In the genomic region with DNA sequence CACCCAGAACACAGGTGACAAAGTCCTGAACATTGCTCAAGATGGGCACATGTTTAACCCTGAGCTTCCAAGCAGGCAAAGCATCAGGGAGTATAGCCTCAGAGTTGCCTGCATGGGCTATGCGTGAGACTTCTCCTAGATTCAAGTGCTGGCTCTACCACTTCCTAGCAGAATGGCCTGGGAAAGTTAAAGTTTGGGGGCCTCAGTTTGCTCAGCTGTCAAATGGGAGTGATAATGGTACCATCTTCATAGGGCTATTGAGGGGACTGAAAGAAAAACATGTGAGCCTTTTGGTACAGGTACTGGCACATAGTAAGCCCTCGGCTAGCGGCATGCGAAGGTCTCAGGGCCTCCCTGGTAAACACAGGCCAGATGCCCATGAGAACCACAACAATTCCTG, we compare ENCODE assay signal across 1 cellular context.
TF ChIP-seq lines count a peak whose summit lies in the region.

No MANE protein-coding gene starts in this region.

TF ChIP-seq in HepG2, 621 proteins besides CTCF, POLR2A, EP300 and RAD21:
- TF ChIP-seq ZNF629 (CRISPR knock-in tag; conservative IDR thresholded peaks at IDR 0.05) (peak; percentile 54; the same call in 1 of the 2 replicates), ZNF430 (CRISPR knock-in tag; IDR thresholded peaks at IDR 0.05) (no peak)
